Comparison of ENCODE assay signal across 1 cellular context in genomic region chr1:89820423-89821321, GRCh38.
TF ChIP-seq lines count a peak whose summit lies in the region.

LRRC8D (plus strand) TSS chr1:89821032; CDS start chr1:89933069, 112,037 bp downstream.

TF ChIP-seq in H1, 55 proteins besides CTCF, POLR2A, EP300 and RAD21:
- TF ChIP-seq NRF1 (IDR thresholded peaks at IDR 0.05; ENCODE audit: low read depth, low read length) (peak; percentile 3; the same call in 1 of the 2 replicates), TAF7 (optimal IDR thresholded peaks at IDR 0.05; ENCODE audit: borderline replicate concordance, low read depth, low read length) (peak; percentile 67), CHD2 (IDR thresholded peaks at IDR 0.05; ENCODE audit: low read length) (no peak), POLR2AphosphoS5 (IDR thresholded peaks at IDR 0.05; ENCODE audit: low read depth, low read length) (peak; percentile 75), ATF3 (IDR thresholded peaks at IDR 0.05; ENCODE audit: insufficient read depth, low read depth, low read length) (0 out of 2 replicates have a peak, but pooled peaks have one; percentile 59), E2F6 (IDR thresholded peaks at IDR 0.05) (peak; percentile 91), SAP30 (IDR thresholded peaks at IDR 0.05; ENCODE audit: insufficient read depth, insufficient replicate concordance, low read length) (no peak), GTF2F1 (IDR thresholded peaks at IDR 0.05; ENCODE audit: borderline replicate concordance, low read depth, low read length) (0 out of 2 replicates have a peak, but pooled peaks have one; percentile 28), TAF1 (IDR thresholded peaks at IDR 0.05; ENCODE audit: low read depth, low read length) (peak; percentile 89), SP1 (IDR thresholded peaks at IDR 0.05; ENCODE audit: low read depth, low read length) (0 out of 2 replicates have a peak, but pooled peaks have one; percentile 14), BRCA1 (IDR thresholded peaks at IDR 0.05; ENCODE audit: low read depth, low read length) (no peak), KDM4A (IDR thresholded peaks at IDR 0.05; ENCODE audit: low read depth, low read length, severe bottlenecking) (no peak), CREB1 (IDR thresholded peaks at IDR 0.05) (0 out of 2 replicates have a peak, but pooled peaks have one; percentile 29), TCF12 (IDR thresholded peaks at IDR 0.05; ENCODE audit: low read depth, low read length) (no peak), YY1 (IDR thresholded peaks at IDR 0.05; ENCODE audit: low read depth, low read length) (peak; percentile 43; the same call in 1 of the 2 replicates), PHF8 (conservative IDR thresholded peaks at IDR 0.05; ENCODE audit: low read depth, low read length) (peak; percentile 66; the same call in 1 of the 2 replicates), MAX (IDR thresholded peaks at IDR 0.05) (peak; percentile 93), ATF2 (IDR thresholded peaks at IDR 0.05; ENCODE audit: low read length) (no peak), USF2 (IDR thresholded peaks at IDR 0.05; ENCODE audit: low read length) (peak; percentile 91), HDAC2 (IDR thresholded peaks at IDR 0.05; ENCODE audit: borderline replicate concordance in 1 of 2, low read depth in 2 of 2, low read length in 2 of 2) (0 out of 4 replicates have a peak, but pooled peaks of 1 of the 2 experiments have one; percentile 24), JUND (IDR thresholded peaks at IDR 0.05; ENCODE audit: low read length) (no peak)
